Comparison of ENCODE assay signal across 8 cellular contexts in the genomic region with DNA sequence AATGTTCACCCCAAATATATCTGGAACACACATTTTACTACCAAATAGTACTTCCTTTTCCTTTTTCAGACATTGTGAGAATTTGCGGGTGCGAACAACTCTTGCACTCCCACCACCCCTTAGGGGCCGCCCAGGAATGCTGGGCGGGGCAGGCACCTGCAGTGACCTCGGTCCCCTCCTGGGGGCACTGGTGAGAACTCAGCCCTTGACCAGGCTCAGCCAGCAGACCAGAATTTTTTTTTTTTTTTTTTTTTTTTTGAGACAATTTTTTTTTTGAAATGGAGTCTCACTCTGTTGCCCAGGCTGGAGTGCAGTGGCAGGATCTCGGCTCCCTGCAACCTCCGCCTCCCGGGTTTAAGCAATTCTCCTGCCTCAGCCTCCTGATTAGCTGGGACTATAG.
DNase-seq lines count a peak whose midpoint lies in the region; ATAC-seq and TF ChIP-seq lines count a peak whose summit lies in the region.

No MANE protein-coding gene starts in this region.

- H3K4me3 ChIP-seq in heart right ventricle (no peak overlapping the region), OCI-LY1 (ENCODE audit: low read depth, low read length, poor library complexity, severe bottlenecking) (no peak overlapping the region), fibroblast of mammary gland (ENCODE audit: control insufficient read depth, low read depth, low read length) (no peak overlapping the region), upper lobe of right lung (no peak overlapping the region)

- H3K9me3 ChIP-seq in heart right ventricle (peaks cover 0 to 20% (median 13%) of the 10 kb centered on the region in 11 donors), OCI-LY1 (ENCODE audit: low read length) (no peaks in the 10 kb centered on the region), upper lobe of right lung (no peaks in the 10 kb centered on the region)

- 58 to 59% methylated on average over 8 of the region's 8 CpGs for WGBS in heart right ventricle, 2 donors

- H2AFZ ChIP-seq in OCI-LY1 (ENCODE audit: low read length) = no peak overlapping the region

- H3K4me1 ChIP-seq in heart right ventricle (no peaks in the 10 kb centered on the region), OCI-LY1 (ENCODE audit: insufficient read depth, low read length, severe bottlenecking) (no peaks in the 10 kb centered on the region), upper lobe of right lung (no peaks in the 10 kb centered on the region)

- H3K27ac ChIP-seq in heart right ventricle (no peak overlapping the region), OCI-LY1 (ENCODE audit: low read depth, low read length, poor library complexity, severe bottlenecking) (no peak overlapping the region), upper lobe of right lung (no peak overlapping the region)

- H3K36me3 ChIP-seq in heart right ventricle (no peaks in the 10 kb centered on the region), OCI-LY1 (ENCODE audit: insufficient read depth, low read length) (no peaks in the 10 kb centered on the region), upper lobe of right lung (no peaks in the 10 kb centered on the region)

- no peak overlapping the region for H3K4me2 ChIP-seq in OCI-LY1 (ENCODE audit: low read length)

- intact Hi-C loops in heart right ventricle (cut with DNase I) = loop anchor here in 5 of 10 donors (10.0 kb wide), 2 partner anchors 267 to 437 kb away; no protein-coding TSS in a partner anchor
- intact Hi-C loops in cardiac septum (cut with DNase I) = no loop called here
- intact Hi-C loops in upper lobe of right lung (cut with DNase I) = no loop called here

- ATAC-seq in heart right ventricle (no peak), upper lobe of right lung (peak; percentile 59)

- no peaks in the 10 kb centered on the region for H3K9me2 ChIP-seq in OCI-LY1 (ENCODE audit: low read depth, low read length)

- no peak overlapping the region for H3K9ac ChIP-seq in OCI-LY1 (ENCODE audit: low read length)

- H3F3A ChIP-seq in OCI-LY1 (ENCODE audit: insufficient read depth, low read length) = no peaks in the 10 kb centered on the region

- peaks cover 0 to 6% (median 0%) of the 10 kb centered on the region in 7 donors for H3K27me3 ChIP-seq in heart right ventricle
- no peaks in the 10 kb centered on the region for H3K27me3 ChIP-seq in OCI-LY1 (ENCODE audit: insufficient read depth, low read length)
- H3K27me3 ChIP-seq in upper lobe of right lung = no peaks in the 10 kb centered on the region

- TF ChIP-seq CTCF in heart right ventricle (IDR thresholded peaks at IDR 0.05) (peak in 6 of 9 donors; percentile 6 to 40 (median 20)), OCI-LY1 (IDR thresholded peaks at IDR 0.05; ENCODE audit: low read length) (peak; percentile 55), fibroblast of mammary gland (conservative IDR thresholded peaks at IDR 0.05; ENCODE audit: control insufficient read depth, insufficient read depth, low read depth, low read length) (peak; percentile 41), upper lobe of right lung (IDR thresholded peaks at IDR 0.05) (peak; percentile 37)

- no peaks in the 10 kb centered on the region for H4K20me1 ChIP-seq in OCI-LY1 (ENCODE audit: insufficient read depth, low read length)

- DNase-seq in heart right ventricle (no peak), cardiac septum (ENCODE audit: low spot score) (no peak), fibroblast of mammary gland (ENCODE audit: low read depth) (no peak), upper lobe of right lung (no peak), NCI-H2081 (lab: John Stamatoyannopoulos, UW) (no peak), hypothalamus (lab: John Stamatoyannopoulos, UW) (no peak)
- DNase-seq in central memory CD4-positive, alpha-beta T cell = no peak

- no peaks in the 10 kb centered on the region for H3K79me2 ChIP-seq in OCI-LY1 (ENCODE audit: insufficient read depth, low read length)
